ENCODE assay signal across 8 cellular contexts in genomic region chr14:94036328-94037167, GRCh38. TPM values are rescaled to one million over a fixed set of nuclear protein-coding genes. Genes with fewer than 3 reads are reported as not detected.
A peak's percentile ranks its signal among the peaks of the same experiment; 100 is the strongest.
DNase-seq lines count a peak whose midpoint lies in the region; ATAC-seq lines count a peak whose summit lies in the region.

No MANE protein-coding gene starts in this region.

- no peak overlapping the region for H3K4me3 Mint-ChIP-seq in central memory CD8-positive, alpha-beta T cell

- DNase-seq in SHP77 (lab: John Stamatoyannopoulos, UW) (peak; percentile 39 to 56), SHP77 treated with DMSO at 0.1 percent for 48 hours (lab: John Stamatoyannopoulos, UW) (no peak), NCI-H1694 treated with DMSO at 0.1 percent for 48 hours (lab: John Stamatoyannopoulos, UW) (peak; percentile 75), left lobe of liver (ENCODE audit: low spot score) (peak; percentile 76)
- DNase-seq in activated CD4-positive, CD25-positive, alpha-beta regulatory T cell treated with anti-CD3 and anti-CD28 coated beads, Interleukin-2, amount 50 U/mL, for 72 hours = peak; percentile 76
- DNase-seq in central memory CD8-positive, alpha-beta T cell (ENCODE audit: low spot score in 2 of 2) = peak; percentile 55 to 73
- DNase-seq in stimulated activated CD4-positive, alpha-beta T cell treated with anti-CD3 and anti-CD28 coated beads, TNF-alpha, amount 100 ng/mL, for 4 hours (ENCODE audit: low read depth in 3 of 3) = peak; percentile 55 to 57 (median 57)

- no peaks in the 10 kb centered on the region for H3K27me3 Mint-ChIP-seq in central memory CD8-positive, alpha-beta T cell

- peaks cover 5% of the 10 kb centered on the region for H3K4me1 Mint-ChIP-seq in central memory CD8-positive, alpha-beta T cell

- ATAC-seq in HG02759 (IDR thresholded peaks at IDR 0.05; ENCODE audit: unreplicated experiment) (peak; percentile 92), left lobe of liver (peak; percentile 98)
- ATAC-seq in central memory CD8-positive, alpha-beta T cell (replicated peaks; ENCODE audit: extremely low read depth, poor library complexity, severe bottlenecking) = peak; percentile 98

- H3K27ac Mint-ChIP-seq in central memory CD8-positive, alpha-beta T cell (ENCODE audit: low read depth) = no peak overlapping the region

- H3K36me3 Mint-ChIP-seq in central memory CD8-positive, alpha-beta T cell (ENCODE audit: insufficient read depth) = peaks cover 9% of the 10 kb centered on the region

- H3K9me3 Mint-ChIP-seq in central memory CD8-positive, alpha-beta T cell = no peaks in the 10 kb centered on the region

RNA-seq across cellular contexts. Expression of gene OTUB2, which starts 10.4 kb away (rescaled TPM):
- total RNA-seq in left lobe of liver = 1.1 TPM

RNA-seq across cellular contexts. Expression of gene CCDC197, which starts 39.4 kb away (rescaled TPM):
- not detected for total RNA-seq in left lobe of liver

RNA-seq across cellular contexts. Expression of gene DDX24, which starts 44.5 kb away (rescaled TPM):
- 54.2 TPM for total RNA-seq in left lobe of liver

RNA-seq across cellular contexts. Expression of gene IFI27L1, which starts 44.6 kb away (rescaled TPM):
- 5.9 TPM for total RNA-seq in left lobe of liver
